Comparison of ENCODE assay signal across 8 cellular contexts in genomic region chr13:74133657-74134201, GRCh38. TPM values are rescaled to one million over a fixed set of nuclear protein-coding genes. Genes with fewer than 3 reads are reported as not detected.
DNase-seq lines count a peak whose midpoint lies in the region; ATAC-seq and TF ChIP-seq lines count a peak whose summit lies in the region.

No MANE protein-coding gene starts in this region.

- 0 to 1% methylated on average over 23 to 27 of the region's 35 CpGs for WGBS in upper lobe of left lung, 2 donors

- H3K4me2 ChIP-seq in HCT116 (ENCODE audit: low read length), result peak overlapping the region; percentile 96
- peak overlapping the region; percentile 92 for H3K4me2 ChIP-seq in SU-DHL-6 (ENCODE audit: low read depth, low read length, poor library complexity, severe bottlenecking)

- no peaks in the 10 kb centered on the region for H3K9me3 ChIP-seq in HCT116 (ENCODE audit: control insufficient read depth in 1 of 2, insufficient read depth in 1 of 2, low read depth in 1 of 2, low read length in 2 of 2)
- H3K9me3 ChIP-seq in SU-DHL-6 (ENCODE audit: insufficient read depth, low read length), result no peaks in the 10 kb centered on the region
- H3K9me3 ChIP-seq in upper lobe of left lung, result no peaks in the 10 kb centered on the region

- peaks cover 2% of the 10 kb centered on the region for H3K36me3 Mint-ChIP-seq in activated naive CD8-positive, alpha-beta T cell treated with anti-CD3 and anti-CD28 coated beads, Interleukin-2, amount 50 U/mL, for 24 hours (ENCODE audit: low read depth)
- H3K36me3 Mint-ChIP-seq in progenitor cell of endocrine pancreas (ENCODE audit: insufficient read depth), result no peaks in the 10 kb centered on the region

- peak overlapping the region; percentile 91 for H2AFZ ChIP-seq in HCT116 (ENCODE audit: low read depth, low read length, poor library complexity, severe bottlenecking)
- H2AFZ ChIP-seq in SU-DHL-6 (ENCODE audit: low read depth, low read length, severe bottlenecking), result peak overlapping the region; percentile 76

- H3K27ac ChIP-seq in HCT116 (ENCODE audit: low read depth, low read length) (peak overlapping the region; percentile 49), SU-DHL-6 (ENCODE audit: low read depth, low read length) (peak overlapping the region; percentile 69), upper lobe of left lung (peak overlapping the region; percentile 83 to 93 (median 88))

- no peaks in the 10 kb centered on the region for H3K9me2 ChIP-seq in HCT116 (ENCODE audit: insufficient read depth)
- H3K9me2 ChIP-seq in SU-DHL-6 (replicated peaks; ENCODE audit: insufficient read depth, low read length), result no peaks in the 10 kb centered on the region

- H3K9ac ChIP-seq in HCT116 (ENCODE audit: low read length) (peak overlapping the region; percentile 58), SU-DHL-6 (ENCODE audit: low read length) (peak overlapping the region; percentile 79)

- no peaks in the 10 kb centered on the region for H3K27me3 ChIP-seq in HCT116 (ENCODE audit: insufficient read depth, low read length)
- no peaks in the 10 kb centered on the region for H3K27me3 ChIP-seq in SU-DHL-6 (ENCODE audit: low read length)
- peaks cover 0 to 6% (median 0%) of the 10 kb centered on the region in 4 donors for H3K27me3 ChIP-seq in upper lobe of left lung

- CTCF ChIA-PET in GM10248 (lab: Yijun Ruan, JAX), result no interaction called here
- CTCF ChIA-PET in HCT116 (lab: Charles Lee), result no interaction called here

- intact Hi-C loops in HCT116 (cut with micrococcal nuclease) (loop anchor here (5.0 to 10.0 kb wide), 2 partner anchors 279 to 1406 kb away; partner anchors contain the start of genes BORA and MZT1), left ventricle myocardium superior (cut with micrococcal nuclease) (loop anchor here (5.0 to 10.0 kb wide), 2 partner anchors 71 to 379 kb away; no protein-coding TSS in a partner anchor)

- H3K4me1 ChIP-seq in HCT116 (ENCODE audit: control insufficient read depth in 1 of 2, insufficient read depth in 2 of 2, low read length in 2 of 2), result peaks cover 21 to 33% of the 10 kb centered on the region in 2 experiments
- peaks cover 4 to 43% (median 16%) of the 10 kb centered on the region in 4 donors for H3K4me1 ChIP-seq in upper lobe of left lung

- H3K4me3 ChIP-seq in HCT116 (replicated peaks in 1 of 2; ENCODE audit: low read depth in 1 of 2, low read length in 2 of 2) (peak overlapping the region; percentile 56 to 68), SU-DHL-6 (ENCODE audit: insufficient read depth, low read length, poor library complexity, severe bottlenecking) (peak overlapping the region; percentile 94), upper lobe of left lung (peak overlapping the region; percentile 83 to 93 (median 89))

- TF ChIP-seq RAD21 in HCT116 (IDR thresholded peaks at IDR 0.05; ENCODE audit: low read depth), result no peak

- peak overlapping the region; percentile 99 for H3K27ac Mint-ChIP-seq in activated naive CD8-positive, alpha-beta T cell treated with anti-CD3 and anti-CD28 coated beads, Interleukin-2, amount 50 U/mL, for 24 hours
- H3K27ac Mint-ChIP-seq in progenitor cell of endocrine pancreas, result peak overlapping the region; percentile 96

- peaks cover 5% of the 10 kb centered on the region for H3F3A ChIP-seq in SU-DHL-6 (ENCODE audit: insufficient read depth)

- no peak for TF ChIP-seq EP300 in upper lobe of left lung (IDR thresholded peaks at IDR 0.05)

- no peaks in the 10 kb centered on the region for H3K9me3 Mint-ChIP-seq in activated naive CD8-positive, alpha-beta T cell treated with anti-CD3 and anti-CD28 coated beads, Interleukin-2, amount 50 U/mL, for 24 hours
- no peaks in the 10 kb centered on the region for H3K9me3 Mint-ChIP-seq in progenitor cell of endocrine pancreas (ENCODE audit: low read depth)

- no peaks in the 10 kb centered on the region for H4K20me1 ChIP-seq in HCT116 (ENCODE audit: insufficient read depth)
- no peaks in the 10 kb centered on the region for H4K20me1 ChIP-seq in SU-DHL-6 (ENCODE audit: low read depth, low read length)

- peak; percentile 45 for ATAC-seq in HCT116
- peak; percentile 60 for ATAC-seq in activated naive CD8-positive, alpha-beta T cell treated with anti-CD3 and anti-CD28 coated beads, Interleukin-2, amount 50 U/mL, for 24 hours
- peak; percentile 66 for ATAC-seq in left ventricle myocardium superior
- peak; percentile 75 to 77 for ATAC-seq in upper lobe of left lung (ENCODE audit: low FRiP score in 2 of 2)

- peak; percentile 84 for DNase-seq in GM10248 (ENCODE audit: extremely low spot score)
- DNase-seq in HCT116 (ENCODE audit: low read depth, low spot score), result peak; percentile 29
- peak; percentile 17 for DNase-seq in MV-4-11 (lab: John Stamatoyannopoulos, UW)
- DNase-seq in activated naive CD8-positive, alpha-beta T cell treated with anti-CD3 and anti-CD28 coated beads, Interleukin-2, amount 50 U/mL, for 24 hours, result peak; percentile 84
- DNase-seq in left ventricle myocardium superior, result peak; percentile 91
- DNase-seq in progenitor cell of endocrine pancreas (ENCODE audit: low spot score, unreplicated experiment), result peak; percentile 63
- peak; percentile 83 to 91 for DNase-seq in upper lobe of left lung

- peak overlapping the region; percentile 100 for H3K4me3 Mint-ChIP-seq in activated naive CD8-positive, alpha-beta T cell treated with anti-CD3 and anti-CD28 coated beads, Interleukin-2, amount 50 U/mL, for 24 hours
- H3K4me3 Mint-ChIP-seq in progenitor cell of endocrine pancreas (ENCODE audit: low read depth), result peak overlapping the region; percentile 91

- H3K36me3 ChIP-seq in HCT116 (ENCODE audit: control insufficient read depth in 1 of 2, insufficient read depth in 2 of 2, low read length in 2 of 2) (no peaks in the 10 kb centered on the region), SU-DHL-6 (ENCODE audit: low read length) (no peaks in the 10 kb centered on the region), upper lobe of left lung (no peaks in the 10 kb centered on the region)

- TF ChIP-seq CTCF in GM10248 (IDR thresholded peaks at IDR 0.05; ENCODE audit: control extremely low read depth, extremely low read depth, low read depth, missing control alignments) (no peak), HCT116 (IDR thresholded peaks at IDR 0.05 in 2 of 3, conservative IDR thresholded peaks at IDR 0.05 in 1 of 3; ENCODE audit: borderline replicate concordance in 1 of 3, insufficient read depth in 1 of 3, low read depth in 2 of 3, low read length in 2 of 3) (no peak), SU-DHL-6 (IDR thresholded peaks at IDR 0.05; ENCODE audit: insufficient read depth, low read length, poor library complexity, severe bottlenecking) (no peak), progenitor cell of endocrine pancreas (IDR thresholded peaks at IDR 0.05; ENCODE audit: unreplicated experiment) (no peak), upper lobe of left lung (IDR thresholded peaks at IDR 0.05) (no peak)

- no peaks in the 10 kb centered on the region for H3K27me3 Mint-ChIP-seq in activated naive CD8-positive, alpha-beta T cell treated with anti-CD3 and anti-CD28 coated beads, Interleukin-2, amount 50 U/mL, for 24 hours
- H3K27me3 Mint-ChIP-seq in progenitor cell of endocrine pancreas, result peaks cover 3% of the 10 kb centered on the region

- POLR2A ChIA-PET in GM10248 (lab: Yijun Ruan, JAX) (interaction anchor here (0.6 kb wide), 2 partner anchors 15 to 22 kb away, joined by 3 read pairs; no protein-coding TSS in a partner anchor), HCT116 (lab: Charles Lee) (no interaction called here)

- RAD21 ChIA-PET in HCT116 (lab: Charles Lee; ENCODE audit: low non-redundant PET in 1 of 2, low total read pairs in 2 of 2, uncharacterized antibody in 2 of 2, unreplicated experiment in 2 of 2), result no interaction called here

- H3K4me1 Mint-ChIP-seq in activated naive CD8-positive, alpha-beta T cell treated with anti-CD3 and anti-CD28 coated beads, Interleukin-2, amount 50 U/mL, for 24 hours, result peaks cover 41% of the 10 kb centered on the region
- peaks cover 14% of the 10 kb centered on the region for H3K4me1 Mint-ChIP-seq in progenitor cell of endocrine pancreas (ENCODE audit: low read depth)

- TF ChIP-seq POLR2A in HCT116 (IDR thresholded peaks at IDR 0.05; ENCODE audit: borderline replicate concordance, extremely low read depth, insufficient read depth, insufficient read length) (no peak), upper lobe of left lung (IDR thresholded peaks at IDR 0.05) (peak in 2 of 4 donors; percentile 25 to 60)

- H3K79me2 ChIP-seq in HCT116 (ENCODE audit: insufficient read depth, low read length) (0 out of 2 replicates have a peak, but pooled peaks cover 4% of the 10 kb centered on the region), SU-DHL-6 (ENCODE audit: insufficient read depth, low read length) (peaks cover 32% of the 10 kb centered on the region)

- no TSS peak for BruUV-seq in HCT116 (replicated peaks; lab: Mats Ljungman, UMichigan)

TF ChIP-seq in HCT116, 20 proteins besides CTCF, POLR2A, EP300 and RAD21 (continues in another document):
- TF ChIP-seq SRF (IDR thresholded peaks at IDR 0.05; ENCODE audit: low read depth) (no peak), TCF7L2 (IDR thresholded peaks at IDR 0.05; ENCODE audit: borderline replicate concordance, extremely low read depth, insufficient read depth, insufficient read length) (no peak), JUND (IDR thresholded peaks at IDR 0.05) (no peak), EZH2phosphoT487 (IDR thresholded peaks at IDR 0.05; ENCODE audit: borderline replicate concordance) (no peak), MAX (IDR thresholded peaks at IDR 0.05) (no peak), CBX3 (IDR thresholded peaks at IDR 0.05; ENCODE audit: low read depth) (no peak), ATF3 (IDR thresholded peaks at IDR 0.05) (no peak), CEBPB (IDR thresholded peaks at IDR 0.05; ENCODE audit: low read depth) (no peak), ZNF274 (IDR thresholded peaks at IDR 0.05; ENCODE audit: low read depth, low read length) (no peak)

RNA-seq across cellular contexts. Expression of gene KLF12, which starts 0.5 kb away (rescaled TPM):
- 7.8 TPM for total RNA-seq in HCT116 (2021; ENCODE audit: unreplicated experiment)
- 1.6 and 2.5 TPM in 2 replicates for polyA plus RNA-seq in HCT116 (2012)
- total RNA-seq in left ventricle myocardium superior, result 17.4 TPM
- total RNA-seq in progenitor cell of endocrine pancreas, result 25.2 and 25.4 TPM in 2 replicates
- total RNA-seq in upper lobe of left lung, result 10 to 100 TPM in 1 of 6 donors, 1 to 10 TPM in 5; 3.1 to 10.1 (median 4.8) TPM

Comparison
In these comparisons a context has a peak if more than half of its experiments do, and no peak if none do; other contexts are left out.
1. Peak in every context shown above with its lines: DNase-seq, ATAC-seq, H3K4me3 ChIP-seq and H3K27ac ChIP-seq.
2. DNase-seq: peak in every context shown above with its lines; median percentile 91 in left ventricle myocardium superior; 87 in upper lobe of left lung; 84 in GM10248; 84 in activated naive CD8-positive, alpha-beta T cell treated with anti-CD3 and anti-CD28 coated beads, Interleukin-2, amount 50 U/mL, for 24 hours; 63 in progenitor cell of endocrine pancreas; 29 in HCT116; 17 in MV-4-11.